Comparison of ENCODE assay signal across 33 cellular contexts in genomic region chr6:25863360-25863759, GRCh38. TPM values are rescaled to one million over a fixed set of nuclear protein-coding genes. Genes with fewer than 3 reads are reported as not detected.
DNase-seq lines count a peak whose midpoint lies in the region; ATAC-seq, FAIRE-seq and TF ChIP-seq lines count a peak whose summit lies in the region.
"Had no signal": no experiment of that assay in that cellular context is flagged by ENCODE, and none has a peak within 500 bp of the region (broad histone marks: within the 10 kb centered on the region; RNA-seq: fewer than 3 reads in every experiment).

No MANE protein-coding gene starts in this region.

- H3K27ac ChIP-seq in VCaP, result peak overlapping the region; percentile 62
- no peak overlapping the region for H3K27ac ChIP-seq in HepG2 (ENCODE audit: extremely low read length, insufficient read depth, low read length)
- peak overlapping the region in 1 of 3 donors; percentile 45 for H3K27ac ChIP-seq in right lobe of liver
- no peak overlapping the region for H3K27ac ChIP-seq in A673 (ENCODE audit: low read depth, low read length, poor library complexity, severe bottlenecking)
- no peak overlapping the region for H3K27ac ChIP-seq in dorsolateral prefrontal cortex
- H3K27ac ChIP-seq: 22Rv1, A549, BLaER1 had no signal

- TF ChIP-seq CTCF in LNCaP clone FGC (IDR thresholded peaks at IDR 0.05; ENCODE audit: control insufficient read depth, extremely low read depth, insufficient read depth) (no peak), VCaP (conservative IDR thresholded peaks at IDR 0.05) (no peak), HepG2 (CRISPR knock-in tag; IDR thresholded peaks at IDR 0.05) (no peak), right lobe of liver (IDR thresholded peaks at IDR 0.05) (no peak), A673 (conservative IDR thresholded peaks at IDR 0.05; ENCODE audit: low read depth, low read length) (no peak), osteocyte (IDR thresholded peaks at IDR 0.05) (no peak), dorsolateral prefrontal cortex (IDR thresholded peaks at IDR 0.05 in 54 of 56, conservative IDR thresholded peaks at IDR 0.05 in 2 of 56; ENCODE audit: low read depth in 1 of 56, partially characterized antibody in 56 of 56) (no peak)

- H3K4me1 Mint-ChIP-seq in osteocyte (ENCODE audit: unreplicated experiment), result no peaks in the 10 kb centered on the region

- H3K9ac ChIP-seq in HepG2 (ENCODE audit: insufficient read depth, low read depth, low read length), result no peak overlapping the region
- H3K9ac ChIP-seq: BLaER1 had no signal

- H3K4me1 ChIP-seq in HepG2 (ENCODE audit: insufficient read depth, low read length) (peaks cover 15% of the 10 kb centered on the region), right lobe of liver (peaks cover 0 to 9% (median 4%) of the 10 kb centered on the region in 4 donors), A673 (ENCODE audit: insufficient read depth, low read length, poor library complexity, severe bottlenecking) (no peaks in the 10 kb centered on the region)
- H3K4me1 ChIP-seq: A549, BE2C had no signal

- H3K27ac Mint-ChIP-seq in osteocyte (ENCODE audit: unreplicated experiment), result no peak overlapping the region

- peak; percentile 87 for ATAC-seq in HepG2
- peak; percentile 83 to 94 (median 88) for ATAC-seq in right lobe of liver
- ATAC-seq: A549, GM12878 had no signal

- TF ChIP-seq POLR2A in HepG2 (IDR thresholded peaks at IDR 0.05; ENCODE audit: insufficient read depth in 1 of 2, low read depth in 2 of 2, low read length in 2 of 2), result no peak
- no peak for TF ChIP-seq POLR2A in right lobe of liver (IDR thresholded peaks at IDR 0.05)

- H4K20me1 ChIP-seq in HepG2 (ENCODE audit: insufficient read depth, low read length), result no peaks in the 10 kb centered on the region
- H4K20me1 ChIP-seq: BLaER1 had no signal

- no peaks in the 10 kb centered on the region for H3K79me2 ChIP-seq in HepG2 (ENCODE audit: insufficient read depth, low read length)

- in situ Hi-C loops in HepG2 (cut with HindIII; ENCODE audit: extremely low pct_ligation_motif_present, low pct_unique_long_range_greater_than_20kb), result no loop called here

- H3K4me3 ChIP-seq in LNCaP clone FGC (ENCODE audit: low read depth, low read length), result no peak overlapping the region
- no peak overlapping the region for H3K4me3 ChIP-seq in HepG2 (replicated peaks in 1 of 3; ENCODE audit: insufficient read depth in 1 of 3, low read depth in 2 of 3, low read length in 3 of 3)
- H3K4me3 ChIP-seq in right lobe of liver, result no peak overlapping the region
- no peak overlapping the region for H3K4me3 ChIP-seq in A673 (ENCODE audit: low read depth, low read length, poor library complexity, severe bottlenecking)
- H3K4me3 ChIP-seq in dorsolateral prefrontal cortex, result no peak overlapping the region
- H3K4me3 ChIP-seq: A549, BLaER1, GM12878 had no signal

- TF ChIP-seq RAD21 in HepG2 (CRISPR knock-in tag; IDR thresholded peaks at IDR 0.05), result no peak

- no TSS peak for BruUV-seq in HepG2 (replicated peaks; lab: Mats Ljungman, UMichigan)
- BruUV-seq in A673 (replicated peaks; lab: Mats Ljungman, UMichigan), result no TSS peak

- CTCF ChIA-PET in HepG2 (lab: Yijun Ruan, JAX; ENCODE audit: low intra/inter-chr PET ratio, low total read pairs), result no interaction called here
- CTCF ChIA-PET in A673 (lab: Charles Lee), result no interaction called here

- H3K4me2 ChIP-seq in HepG2 (ENCODE audit: low read depth, low read length), result no peak overlapping the region
- H3K4me2 ChIP-seq: A549, BLaER1 had no signal

- intact Hi-C loops in HepG2 (cut with micrococcal nuclease; ENCODE audit: unreplicated experiment) (no loop called here), right lobe of liver (cut with DNase I) (no loop called here), A673 (cut with micrococcal nuclease; ENCODE audit: unreplicated experiment) (no loop called here), dorsolateral prefrontal cortex (cut with DNase I) (no loop called here)

- no peaks in the 10 kb centered on the region for H3K9me3 ChIP-seq in HepG2 (ENCODE audit: low read length)
- no peaks in the 10 kb centered on the region for H3K9me3 ChIP-seq in right lobe of liver
- H3K9me3 ChIP-seq in A673 (ENCODE audit: low read depth, low read length, poor library complexity, severe bottlenecking), result no peaks in the 10 kb centered on the region
- H3K9me3 ChIP-seq: A549, BE2C, BLaER1 had no signal

- peak; percentile 4 for FAIRE-seq in HepG2 (lab: Jason Lieb, UNC)
- FAIRE-seq: A549, GM12878, GM12892, GM19239 had no signal

- H3K27me3 Mint-ChIP-seq in osteocyte (ENCODE audit: unreplicated experiment), result peaks cover 38% of the 10 kb centered on the region

- WGBS in HepG2 (ENCODE audit: low lambda C conversion rate), result 0% methylated on average over 2 of the region's 2 CpGs
- WGBS in right lobe of liver (ENCODE audit: insufficient coverage, low coverage, low lambda C conversion rate, missing lambda C conversion rate), result 18% methylated on average over 2 of the region's 2 CpGs

- no peaks in the 10 kb centered on the region for H3K36me3 ChIP-seq in HepG2 (replicated peaks in 1 of 2; ENCODE audit: control insufficient read depth in 1 of 2, insufficient read depth in 2 of 2, low read length in 2 of 2)
- H3K36me3 ChIP-seq in right lobe of liver, result peaks cover 0 to 3% (median 0%) of the 10 kb centered on the region in 4 donors
- H3K36me3 ChIP-seq in A673 (ENCODE audit: insufficient read depth, low read length, poor library complexity, severe bottlenecking), result no peaks in the 10 kb centered on the region
- H3K36me3 ChIP-seq: BE2C, BLaER1 had no signal

- H3K36me3 Mint-ChIP-seq in osteocyte (ENCODE audit: unreplicated experiment), result no peaks in the 10 kb centered on the region
- H3K36me3 Mint-ChIP-seq: CD14-positive monocyte had no signal

- H3K27me3 ChIP-seq in HepG2 (ENCODE audit: control insufficient read depth in 1 of 2, insufficient read depth in 2 of 2, low read length in 2 of 2), result no peaks in the 10 kb centered on the region
- H3K27me3 ChIP-seq in right lobe of liver, result no peaks in the 10 kb centered on the region
- peaks cover 13% of the 10 kb centered on the region for H3K27me3 ChIP-seq in A673 (replicated peaks; ENCODE audit: insufficient read depth, low read depth, low read length, poor library complexity)
- peaks cover 0 to 24% (median 3%) of the 10 kb centered on the region in 45 donors for H3K27me3 ChIP-seq in dorsolateral prefrontal cortex
- H3K27me3 ChIP-seq: BE2C, BLaER1 had no signal

- DNase-seq in LNCaP clone FGC (ENCODE audit: low read depth) (peak; percentile 64), HepG2 (ENCODE audit: low spot score) (peak; percentile 45), right lobe of liver (no peak), A673 (ENCODE audit: low spot score) (no peak), HUDEP-2 (lab: John Stamatoyannopoulos, UW; ENCODE audit: unreplicated experiment in 76 of 76) (no peak), osteocyte (ENCODE audit: extremely low spot score, unreplicated experiment) (no peak), dorsolateral prefrontal cortex (no peak)
- DNase-seq: ACHN; BE2C; C1 segment of cervical spinal cord; CD4-positive, alpha-beta memory T cell; CD4-positive, CD25-positive, alpha-beta regulatory T cell; CD8-positive, alpha-beta memory T cell; COR-L47; DMS 273 treated with DMSO at 0.1 percent for 48 hours; DMS153; DMS53; DMS79; DND-41; EL; GDM1 had no signal

- no peak overlapping the region for H3K4me3 Mint-ChIP-seq in osteocyte (ENCODE audit: unreplicated experiment)
- H3K4me3 Mint-ChIP-seq: CD14-positive monocyte; CD4-positive, CD25-positive, alpha-beta regulatory T cell had no signal

- TF ChIP-seq EP300 in HepG2 (IDR thresholded peaks at IDR 0.05; ENCODE audit: low read depth in 2 of 2, low read length in 2 of 2) (peak in 1 of 2 experiments; percentile 60; a peak in 2 of 4 replicates), HepG2 (CRISPR knock-in tag; IDR thresholded peaks at IDR 0.05; ENCODE audit: borderline replicate concordance) (no peak)

- no peak overlapping the region for H2AFZ ChIP-seq in HepG2 (ENCODE audit: low read length)

- POLR2A ChIA-PET in HepG2 (lab: Yijun Ruan, JAX) (interaction anchor here (0.6 kb wide), 1 partner anchor 194 kb away, joined by 3 read pairs; no protein-coding TSS in a partner anchor), A673 (lab: Charles Lee; ENCODE audit: low non-redundant PET) (no interaction called here)

- no peaks in the 10 kb centered on the region for H3K9me3 Mint-ChIP-seq in osteocyte (ENCODE audit: unreplicated experiment)

RNA-seq across cellular contexts. Expression of gene SLC17A3, which starts 10.7 kb away (rescaled TPM):
- total RNA-seq in HepG2 (2016; rRNA removed; fragmentation: Illumina TruSeq; extraction: Trizol) (0.09 TPM in 1 of 2 replicates, not detected in the other), right lobe of liver (10 to 100 TPM in 5 of 6 experiments, 1 to 10 TPM in 1; 9.5 to 31.4 (median 20.8) TPM), A673 (2021) (not detected in 2 replicates), osteocyte (not detected in 2 replicates), dorsolateral prefrontal cortex (under 1 TPM in 3 of 120 experiments, not detected in 117; 0.40 to 0.67 (median 0.63) TPM)
- not detected in 2 replicates for total RNA-seq in HepG2 (2016; cell fraction: cytosol; rRNA removed; fragmentation: Illumina TruSeq; extraction: Trizol; ENCODE audit: low read depth)
- total RNA-seq in HepG2 (2016; cell fraction: insoluble cytoplasmic fraction; rRNA removed; fragmentation: Illumina TruSeq; extraction: Trizol), result not detected in 2 replicates
- total RNA-seq in HepG2 (2016; cell fraction: membrane; rRNA removed; fragmentation: Illumina TruSeq; extraction: Trizol), result not detected in 2 replicates
- total RNA-seq in HepG2 (2016; cell fraction: nucleus; rRNA removed; fragmentation: Illumina TruSeq; extraction: Trizol), result not detected in 2 replicates
- polyA plus RNA-seq in HepG2 (2011; rRNA removed), result 0.08 and 0.11 TPM in 2 replicates
- polyA plus RNA-seq in HepG2 (2011; cell fraction: cytosol; rRNA removed), result 0.05 TPM in 1 of 2 replicates, not detected in the other
- 0.48 and 0.58 TPM in 2 replicates for polyA plus RNA-seq in HepG2 (2011; cell fraction: nucleus; rRNA removed)
- 0.60 and 2.0 TPM in 2 replicates for polyA plus RNA-seq in HepG2 (2012)
- not detected in 2 replicates for polyA plus RNA-seq in HepG2 (2016; cell fraction: cytosol; fragmentation: Illumina TruSeq; extraction: Trizol; ENCODE audit: low read depth)
- polyA plus RNA-seq in HepG2 (2016; cell fraction: insoluble cytoplasmic fraction; fragmentation: Illumina TruSeq; extraction: Trizol; ENCODE audit: low read depth), result not detected in 2 replicates
- polyA plus RNA-seq in HepG2 (2016; cell fraction: membrane; fragmentation: Illumina TruSeq; extraction: Trizol; ENCODE audit: low read depth), result not detected in 2 replicates
- not detected in 2 replicates for polyA plus RNA-seq in HepG2 (2016; cell fraction: nucleus; fragmentation: Illumina TruSeq; extraction: Trizol; ENCODE audit: insufficient read depth, low read depth)
- not detected in 2 replicates for polyA minus RNA-seq in HepG2 (2011; rRNA and poly(A)+ RNA removed; ENCODE audit: low replicate concordance)
- polyA minus RNA-seq in HepG2 (2011; cell fraction: cytosol; rRNA and poly(A)+ RNA removed), result not detected in 2 replicates
- polyA minus RNA-seq in HepG2 (2011; cell fraction: nucleus; rRNA and poly(A)+ RNA removed), result not detected in 2 replicates
- total RNA-seq: A172; CD4-positive, CD25-positive, alpha-beta regulatory T cell; CD8-positive, alpha-beta memory T cell; Daoy; G401; GM12878 had no signal
- polyA plus RNA-seq: CD14-positive monocyte; CD8-positive, alpha-beta memory T cell; GM12878 had no signal

RNA-seq across cellular contexts. Expression of gene SLC17A1, which starts 31.5 kb away (rescaled TPM):
- total RNA-seq in HepG2 (2016; rRNA removed; fragmentation: Illumina TruSeq; extraction: Trizol) (0.09 TPM in 1 of 2 replicates, not detected in the other), right lobe of liver (10 to 100 TPM; 10.5 to 22.8 (median 14.5) TPM), A673 (2021) (not detected in 2 replicates), osteocyte (not detected in 2 replicates), dorsolateral prefrontal cortex (not detected)
- not detected in 2 replicates for total RNA-seq in HepG2 (2016; cell fraction: cytosol; rRNA removed; fragmentation: Illumina TruSeq; extraction: Trizol; ENCODE audit: low read depth)
- 0.09 TPM in 1 of 2 replicates, not detected in the other for total RNA-seq in HepG2 (2016; cell fraction: insoluble cytoplasmic fraction; rRNA removed; fragmentation: Illumina TruSeq; extraction: Trizol)
- not detected in 2 replicates for total RNA-seq in HepG2 (2016; cell fraction: membrane; rRNA removed; fragmentation: Illumina TruSeq; extraction: Trizol)
- total RNA-seq in HepG2 (2016; cell fraction: nucleus; rRNA removed; fragmentation: Illumina TruSeq; extraction: Trizol), result 0.31 TPM in 1 of 2 replicates, not detected in the other
- polyA plus RNA-seq in HepG2 (2011; rRNA removed), result 2.1 TPM in 2 replicates
- 1.3 and 1.8 TPM in 2 replicates for polyA plus RNA-seq in HepG2 (2011; cell fraction: cytosol; rRNA removed)
- polyA plus RNA-seq in HepG2 (2011; cell fraction: nucleus; rRNA removed), result 3.2 and 3.6 TPM in 2 replicates
- 6.8 and 19.2 TPM in 2 replicates for polyA plus RNA-seq in HepG2 (2012)
- not detected in 2 replicates for polyA plus RNA-seq in HepG2 (2016; cell fraction: cytosol; fragmentation: Illumina TruSeq; extraction: Trizol; ENCODE audit: low read depth)
- not detected in 2 replicates for polyA plus RNA-seq in HepG2 (2016; cell fraction: insoluble cytoplasmic fraction; fragmentation: Illumina TruSeq; extraction: Trizol; ENCODE audit: low read depth)
- polyA plus RNA-seq in HepG2 (2016; cell fraction: membrane; fragmentation: Illumina TruSeq; extraction: Trizol; ENCODE audit: low read depth), result not detected in 2 replicates
- not detected in 2 replicates for polyA plus RNA-seq in HepG2 (2016; cell fraction: nucleus; fragmentation: Illumina TruSeq; extraction: Trizol; ENCODE audit: insufficient read depth, low read depth)
- 2.6 TPM in 1 of 2 replicates, not detected in the other for polyA minus RNA-seq in HepG2 (2011; rRNA and poly(A)+ RNA removed; ENCODE audit: low replicate concordance)
- polyA minus RNA-seq in HepG2 (2011; cell fraction: cytosol; rRNA and poly(A)+ RNA removed), result 0.79 and 1.3 TPM in 2 replicates
- 4.0 and 6.5 TPM in 2 replicates for polyA minus RNA-seq in HepG2 (2011; cell fraction: nucleus; rRNA and poly(A)+ RNA removed)
- total RNA-seq: A172; CD4-positive, CD25-positive, alpha-beta regulatory T cell; CD8-positive, alpha-beta memory T cell; Daoy; G401; GM12878 had no signal
- polyA plus RNA-seq: AG04450; CD14-positive monocyte; CD4-positive, alpha-beta memory T cell; CD4-positive, CD25-positive, alpha-beta regulatory T cell; CD8-positive, alpha-beta memory T cell; GM12878 had no signal

Comparison
In these comparisons a context has a peak if more than half of its experiments do, and no peak if none do; other contexts are left out.
1. DNase-seq: peak in LNCaP clone FGC (single experiment) and HepG2 (single experiment); none in right lobe of liver (0 of 3), A673 (single experiment), HUDEP-2 (0 of 76), osteocyte (single experiment) and dorsolateral prefrontal cortex (0 of 10).
2. RNA of gene SLC17A3, which starts 10.7 kb away (total RNA-seq): 9.5 to 31.4 TPM in right lobe of liver; 0.09 TPM in HepG2, not detected in A673, not detected in osteocyte and 0.40 to 0.67 TPM in dorsolateral prefrontal cortex; every median in the first group is over 4 times any median in the second.
3. RNA of gene SLC17A1, which starts 31.5 kb away (total RNA-seq): 10.5 to 22.8 TPM in right lobe of liver; 0.09 to 0.31 TPM in HepG2, not detected in A673, not detected in osteocyte and not detected in dorsolateral prefrontal cortex; every median in the first group is over 4 times any median in the second.